31 cellular contexts compared by ENCODE assay signal in genomic region chr2:224543939-224544338, GRCh38.
"Had no signal": no experiment of that assay in that cellular context is flagged by ENCODE, and none has a peak within 500 bp of the region (broad histone marks: within the 10 kb centered on the region; RNA-seq: fewer than 3 reads in every experiment).

No MANE protein-coding gene starts in this region.

- H3K4me3 Mint-ChIP-seq: activated CD4-positive, alpha-beta memory T cell treated with anti-CD3 and anti-CD28 coated beads for 36 hours; activated CD4-positive, alpha-beta T cell treated with anti-CD3 and anti-CD28 coated beads for 36 hours; activated CD4-positive, alpha-beta T cell treated with anti-CD3 and anti-CD28 coated beads, Interleukin-2, amount 10 ng/mL, durations not matched to agents 24 days and 14 days; activated CD8-positive, alpha-beta memory T cell treated with anti-CD3 and anti-CD28 coated beads, Interleukin-2, amount 10 ng/mL, durations not matched to agents 7 days and 5 days; activated CD8-positive, alpha-beta T cell treated with anti-CD3 and anti-CD28 coated beads, Interleukin-2, amount 10 ng/mL, durations not matched to agents 7 days and 5 days; activated naive CD4-positive, alpha-beta T cell treated with anti-CD3 and anti-CD28 coated beads, Interleukin-2, amount 10 ng/mL, durations not matched to agents 7 days and 5 days; activated naive CD8-positive, alpha-beta T cell treated with anti-CD3 and anti-CD28 coated beads, Interleukin-2, amount 10 ng/mL, durations not matched to agents 7 days and 5 days; activated T-cell treated with anti-CD3 and anti-CD28 coated beads, Interleukin-2, amount 50 U/mL, for 72 hours; brain; endodermal cell; T-cell; T-helper 1 cell treated with Interleukin-12 subunit alpha and Interleukin-12 subunit beta and Interleukin-4 antibody, amounts not matched to agents 30 μg/mL and 1 μg/mL, for 36 hours; T-helper 2 cell treated with Interferon-gamma antibody and Interleukin-4, amounts not matched to agents 5 μg/mL and 100 μg/mL, for 36 hours had no signal

- H3K4me1 ChIP-seq: breast epithelium, colonic mucosa had no signal

- ATAC-seq: activated CD4-positive, alpha-beta T cell treated with anti-CD3 and anti-CD28 coated beads for 36 hours; activated CD8-positive, alpha-beta memory T cell treated with anti-CD3 and anti-CD28 coated beads, Interleukin-2, amount 10 ng/mL, durations not matched to agents 7 days and 5 days; activated CD8-positive, alpha-beta T cell treated with anti-CD3 and anti-CD28 coated beads, Interleukin-2, amount 10 ng/mL, durations not matched to agents 7 days and 5 days; activated naive CD4-positive, alpha-beta T cell treated with anti-CD3 and anti-CD28 coated beads, Interleukin-2, amount 50 U/mL, for 72 hours; activated T-cell treated with anti-CD3 and anti-CD28 coated beads, Interleukin-2, amount 50 U/mL, for 72 hours; esophagus mucosa; T-cell had no signal

- H3K9me3 Mint-ChIP-seq: activated CD4-positive, alpha-beta T cell treated with anti-CD3 and anti-CD28 coated beads, Interleukin-2, amount 10 ng/mL, durations not matched to agents 24 days and 14 days; activated naive CD4-positive, alpha-beta T cell treated with anti-CD3 and anti-CD28 coated beads, Interleukin-2, amount 10 ng/mL, durations not matched to agents 7 days and 5 days; activated naive CD8-positive, alpha-beta T cell treated with anti-CD3 and anti-CD28 coated beads, Interleukin-2, amount 10 ng/mL, durations not matched to agents 7 days and 5 days; endodermal cell; T-helper 1 cell treated with Interleukin-12 subunit alpha and Interleukin-12 subunit beta and Interleukin-4 antibody, amounts not matched to agents 30 μg/mL and 1 μg/mL, for 36 hours; T-helper 2 cell treated with Interferon-gamma antibody and Interleukin-4, amounts not matched to agents 5 μg/mL and 100 μg/mL, for 36 hours had no signal

- H3K27me3 Mint-ChIP-seq: activated CD4-positive, alpha-beta memory T cell treated with anti-CD3 and anti-CD28 coated beads for 36 hours; activated CD4-positive, alpha-beta T cell treated with anti-CD3 and anti-CD28 coated beads for 36 hours; activated CD4-positive, alpha-beta T cell treated with anti-CD3 and anti-CD28 coated beads, Interleukin-2, amount 10 ng/mL, durations not matched to agents 24 days and 14 days; activated CD8-positive, alpha-beta memory T cell treated with anti-CD3 and anti-CD28 coated beads, Interleukin-2, amount 10 ng/mL, durations not matched to agents 7 days and 5 days; activated naive CD4-positive, alpha-beta T cell treated with anti-CD3 and anti-CD28 coated beads, Interleukin-2, amount 10 ng/mL, durations not matched to agents 7 days and 5 days; activated naive CD8-positive, alpha-beta T cell treated with anti-CD3 and anti-CD28 coated beads, Interleukin-2, amount 10 ng/mL, durations not matched to agents 7 days and 5 days; brain; T-cell had no signal

- H3K4me3 ChIP-seq: ascending aorta, breast epithelium, cardiac muscle cell, colonic mucosa, heart left ventricle had no signal

- H3K27ac Mint-ChIP-seq: activated CD4-positive, alpha-beta memory T cell treated with anti-CD3 and anti-CD28 coated beads for 36 hours; activated CD4-positive, alpha-beta T cell treated with anti-CD3 and anti-CD28 coated beads for 36 hours; activated CD4-positive, alpha-beta T cell treated with anti-CD3 and anti-CD28 coated beads, Interleukin-2, amount 10 ng/mL, durations not matched to agents 24 days and 14 days; activated CD8-positive, alpha-beta memory T cell treated with anti-CD3 and anti-CD28 coated beads, Interleukin-2, amount 10 ng/mL, durations not matched to agents 7 days and 5 days; activated CD8-positive, alpha-beta T cell treated with anti-CD3 and anti-CD28 coated beads, Interleukin-2, amount 10 ng/mL, durations not matched to agents 7 days and 5 days; activated naive CD4-positive, alpha-beta T cell treated with anti-CD3 and anti-CD28 coated beads, Interleukin-2, amount 10 ng/mL, durations not matched to agents 7 days and 5 days; activated naive CD4-positive, alpha-beta T cell treated with anti-CD3 and anti-CD28 coated beads, Interleukin-2, amount 50 U/mL, for 72 hours; activated naive CD8-positive, alpha-beta T cell treated with anti-CD3 and anti-CD28 coated beads, Interleukin-2, amount 10 ng/mL, durations not matched to agents 7 days and 5 days; activated T-cell treated with anti-CD3 and anti-CD28 coated beads, Interleukin-2, amount 50 U/mL, for 72 hours; brain; endodermal cell; T-cell; T-helper 1 cell treated with Interleukin-12 subunit alpha and Interleukin-12 subunit beta and Interleukin-4 antibody, amounts not matched to agents 30 μg/mL and 1 μg/mL, for 36 hours; T-helper 2 cell treated with Interferon-gamma antibody and Interleukin-4, amounts not matched to agents 5 μg/mL and 100 μg/mL, for 36 hours had no signal

- H3K27ac ChIP-seq: ascending aorta, breast epithelium, colonic mucosa, heart left ventricle had no signal

- DNase-seq: activated CD4-positive, alpha-beta memory T cell treated with anti-CD3 and anti-CD28 coated beads for 36 hours; activated CD4-positive, alpha-beta T cell treated with anti-CD3 and anti-CD28 coated beads for 36 hours; activated CD4-positive, CD25-positive, alpha-beta regulatory T cell; activated CD4-positive, CD25-positive, alpha-beta regulatory T cell treated with anti-CD3 and anti-CD28 coated beads, Interleukin-2, amount 50 U/mL, for 72 hours; activated CD8-positive, alpha-beta memory T cell treated with anti-CD3 and anti-CD28 coated beads, Interleukin-2, amount 10 ng/mL, durations not matched to agents 7 days and 5 days; activated CD8-positive, alpha-beta memory T cell treated with anti-CD3 and anti-CD28 coated beads, Interleukin-2, amount 50 U/mL, for 4 hours; activated CD8-positive, alpha-beta T cell treated with anti-CD3 and anti-CD28 coated beads, Interleukin-2, amount 10 ng/mL, durations not matched to agents 7 days and 5 days; activated gamma-delta T cell; activated naive CD4-positive, alpha-beta T cell; activated naive CD4-positive, alpha-beta T cell treated with anti-CD3 and anti-CD28 coated beads, Interleukin-2, amount 10 ng/mL, durations not matched to agents 7 days and 5 days; activated naive CD8-positive, alpha-beta T cell treated with anti-CD3 and anti-CD28 coated beads, Interleukin-2, amount 10 ng/mL, durations not matched to agents 7 days and 5 days; activated T-cell treated with anti-CD3 and anti-CD28 coated beads, Interleukin-2, amount 50 U/mL, for 1 hour; activated T-cell treated with anti-CD3 and anti-CD28 coated beads, Interleukin-2, amount 50 U/mL, for 72 hours; central memory CD4-positive, alpha-beta T cell; cerebellar nuclear complex; colonic mucosa; effector CD8-positive, alpha-beta T cell; endodermal cell; foreskin fibroblast; heart left ventricle; T-cell; T1000 had no signal

- H3K36me3 ChIP-seq: breast epithelium, cardiac muscle cell, colonic mucosa had no signal

- H3K4me1 Mint-ChIP-seq: endodermal cell had no signal

- H3K9me3 ChIP-seq: ascending aorta, breast epithelium, colonic mucosa had no signal
